ENCODE assay signal across 12 cellular contexts in genomic region chr3:22959593-22959992, GRCh38.
A peak's percentile ranks its signal among the peaks of the same experiment; 100 is the strongest.
DNase-seq lines count a peak whose midpoint lies in the region; ATAC-seq, FAIRE-seq and TF ChIP-seq lines count a peak whose summit lies in the region.
"Had no signal": no experiment of that assay in that cellular context is flagged by ENCODE, and none has a peak within 500 bp of the region (broad histone marks: within the 10 kb centered on the region; RNA-seq: fewer than 3 reads in every experiment).

No MANE protein-coding gene starts in this region.

- H3K27me3 ChIP-seq in GM12878 (replicated peaks in 1 of 2; ENCODE audit: control insufficient read depth in 2 of 2, insufficient read depth in 2 of 2, low read length in 1 of 2) = no peaks in the 10 kb centered on the region
- H3K27me3 ChIP-seq: spleen had no signal

- TF ChIP-seq EP300 in GM12878 (IDR thresholded peaks at IDR 0.05; ENCODE audit: borderline replicate concordance in 1 of 2, control insufficient read depth in 1 of 2, low read depth in 2 of 2, low read length in 2 of 2) = no peak; a peak in 1 of 4 replicates

- H3K4me3 ChIP-seq in GM12878 = no peak overlapping the region
- H3K4me3 ChIP-seq: spleen had no signal

- no peaks in the 10 kb centered on the region for H3K79me2 ChIP-seq in GM12878 (ENCODE audit: control insufficient read depth, insufficient read depth, low read length)

- no peak for TF ChIP-seq RAD21 in GM12878 (IDR thresholded peaks at IDR 0.05; ENCODE audit: insufficient read depth, low read depth, low read length)

- peak overlapping the region; percentile 16; the same call in 1 of the 2 replicates for H2AFZ ChIP-seq in GM12878 (ENCODE audit: control insufficient read depth, low read depth, low read length)

- no peak for TF ChIP-seq POLR2A in GM12878 (IDR thresholded peaks at IDR 0.05; ENCODE audit: low read depth, low read length)

- ATAC-seq in GM19467 (IDR thresholded peaks at IDR 0.05; ENCODE audit: unreplicated experiment) (peak; percentile 82), HG02973 (IDR thresholded peaks at IDR 0.05; ENCODE audit: unreplicated experiment) (peak; percentile 95), GM12878 (peak; percentile 97)

- H3K27ac ChIP-seq in GM12878 (ENCODE audit: control insufficient read depth, insufficient read depth) = no peak overlapping the region
- H3K27ac ChIP-seq: C4-2B, spleen had no signal

- peak overlapping the region; percentile 21 for H3K4me2 ChIP-seq in GM12878 (ENCODE audit: control insufficient read depth, insufficient read depth)

- CTCF ChIA-PET in GM12878 (lab: Yijun Ruan, JAX) = interaction anchor here (0.8 to 5.6 kb wide), 4 partner anchors 9 to 395 kb away, joined by 3 to 36 read pairs (median 21); no protein-coding TSS in a partner anchor

- in situ Hi-C loops in GM13977 (cut with MboI; ENCODE audit: low pct_unique_long_range_greater_than_20kb, low sequenced_read_pairs, unreplicated experiment) = loop anchor here (25.0 kb wide), 1 partner anchor 397 kb away; no protein-coding TSS in a partner anchor
- in situ Hi-C loops in GM12878 (cut with MboI) = loop anchor here (10.0 kb wide), 1 partner anchor 395 kb away; no protein-coding TSS in a partner anchor

- intact Hi-C loops in GM12878 (cut with micrococcal nuclease; ENCODE audit: unreplicated experiment) = no loop called here

- no peaks in the 10 kb centered on the region for H3K9me3 ChIP-seq in GM12878 (replicated peaks; ENCODE audit: control insufficient read depth, insufficient read depth, low read length)
- H3K9me3 ChIP-seq: spleen had no signal

- SMC1A ChIA-PET in GM12878 (lab: Charles Lee; ENCODE audit: uncharacterized antibody, unreplicated experiment) = interaction anchor here (1.8 kb wide), 1 partner anchor 37 kb away, joined by 7 read pairs; no protein-coding TSS in a partner anchor

- H3K9ac ChIP-seq in GM12878 (ENCODE audit: control insufficient read depth, insufficient read depth, low read length) = no peak overlapping the region

- H3K4me1 ChIP-seq in GM12878 (ENCODE audit: control insufficient read depth, insufficient read depth, low read length) = peaks cover 11% of the 10 kb centered on the region; the same call in 1 of the 2 replicates

- BruUV-seq in GM12878 (replicated peaks; lab: Mats Ljungman, UMichigan) = no TSS peak

- no peaks in the 10 kb centered on the region for H3K36me3 ChIP-seq in GM12878 (ENCODE audit: control insufficient read depth in 2 of 2, insufficient read depth in 2 of 2, low read length in 1 of 2)
- H3K36me3 ChIP-seq: spleen had no signal

- DNase-seq in GM13977 (ENCODE audit: low spot score) (peak; percentile 41), GM12878 (ENCODE audit: low read depth, low spot score) (peak; percentile 72), OCI-M2 (lab: John Stamatoyannopoulos, UW; ENCODE audit: unreplicated experiment) (no peak), AG08396 (ENCODE audit: low spot score) (no peak), anterior cingulate cortex (lab: John Stamatoyannopoulos, UW) (no peak)
- no peak for DNase-seq in stimulated activated CD4-positive, alpha-beta T cell treated with anti-CD3 and anti-CD28 coated beads, Interleukin-4, amount 100 ng/mL, for 1 hour
- DNase-seq: activated T-cell treated with anti-CD3 and anti-CD28 coated beads, Interleukin-2, amount 50 U/mL, for 1 hour; central memory CD4-positive, alpha-beta T cell; spleen had no signal

- H4K20me1 ChIP-seq in GM12878 (ENCODE audit: control insufficient read depth, insufficient read depth) = no peaks in the 10 kb centered on the region

- no peak for FAIRE-seq in GM12878 (lab: Jason Lieb, UNC)

- POLR2A ChIA-PET in GM12878 (lab: Charles Lee) = no interaction called here

- RAD21 ChIA-PET in GM12878 (lab: Charles Lee; ENCODE audit: unreplicated experiment) = interaction anchor here (0.6 to 2.6 kb wide), 3 partner anchors 37 to 870 kb away, joined by 3 to 13 read pairs (median 4); no protein-coding TSS in a partner anchor

- 7% methylated on average over 3 of the region's 3 CpGs for WGBS in GM12878 (ENCODE audit: insufficient coverage, insufficient replicate concordance, low lambda C conversion rate, missing lambda C conversion rate)

- TF ChIP-seq CTCF in GM13977 (IDR thresholded peaks at IDR 0.05; ENCODE audit: extremely low read depth, insufficient read depth, missing control alignments) (no peak), GM12878 (IDR thresholded peaks at IDR 0.05 in 2 of 3, conservative IDR thresholded peaks at IDR 0.05 in 1 of 3; ENCODE audit: control insufficient read depth in 2 of 3, extremely low read depth in 1 of 3, insufficient read depth in 1 of 3, low read depth in 3 of 3, low read length in 3 of 3) (no peak)

TF ChIP-seq in GM12878, 131 proteins besides CTCF, POLR2A, EP300 and RAD21 (continues in another document):
- TF ChIP-seq BHLHE40 (IDR thresholded peaks at IDR 0.05; ENCODE audit: borderline replicate concordance in 1 of 2, low read depth in 2 of 2, low read length in 1 of 2) (peak in 1 of 2 experiments; percentile 39; a peak in 1 of 4 replicates), NFIC (IDR thresholded peaks at IDR 0.05; ENCODE audit: low read depth, low read length) (no peak), TCF12 (IDR thresholded peaks at IDR 0.05; ENCODE audit: low read depth, low read length) (no peak), SMAD1 (IDR thresholded peaks at IDR 0.05; ENCODE audit: low read depth, partially characterized antibody) (no peak), SMAD5 (IDR thresholded peaks at IDR 0.05; ENCODE audit: low read depth) (no peak), ZNF687 (IDR thresholded peaks at IDR 0.05) (no peak), ZNF384 (IDR thresholded peaks at IDR 0.05; ENCODE audit: borderline replicate concordance, low read depth, low read length) (no peak), ZBTB11 (CRISPR knock-in tag; IDR thresholded peaks at IDR 0.05) (no peak), RELA (IDR thresholded peaks at IDR 0.05; ENCODE audit: borderline replicate concordance, partially characterized antibody) (no peak), LARP7 (IDR thresholded peaks at IDR 0.05) (no peak), SUPT20H (IDR thresholded peaks at IDR 0.05; ENCODE audit: borderline replicate concordance, control insufficient read depth, low read depth, low read length) (no peak), GATAD2B (conservative IDR thresholded peaks at IDR 0.05; ENCODE audit: low read depth) (0 out of 2 replicates have a peak, but pooled peaks have one; percentile 27), ZNF24 (IDR thresholded peaks at IDR 0.05) (no peak), POLR2AphosphoS2 (IDR thresholded peaks at IDR 0.05; ENCODE audit: low read depth, low read length) (no peak), NR2F1 (conservative IDR thresholded peaks at IDR 0.05) (no peak), SPI1 (IDR thresholded peaks at IDR 0.05; ENCODE audit: borderline replicate concordance, insufficient read depth, low read depth, low read length) (peak; percentile 37; the same call in 1 of the 2 replicates), JUNB (IDR thresholded peaks at IDR 0.05) (peak; percentile 64), BACH1 (IDR thresholded peaks at IDR 0.05; ENCODE audit: borderline replicate concordance) (no peak)

Comparison
In these comparisons a context has a peak if more than half of its experiments do, and no peak if none do; other contexts are left out.
1. DNase-seq: peak in GM13977 (single experiment) and GM12878 (single experiment); none in OCI-M2 (single experiment), AG08396 (single experiment), stimulated activated CD4-positive, alpha-beta T cell treated with anti-CD3 and anti-CD28 coated beads, Interleukin-4, amount 100 ng/mL, for 1 hour (single experiment) and anterior cingulate cortex (0 of 58).
2. Peak in every context shown above with its lines, with median percentiles within 50 percentile points of each other: ATAC-seq.